In the genomic region with DNA sequence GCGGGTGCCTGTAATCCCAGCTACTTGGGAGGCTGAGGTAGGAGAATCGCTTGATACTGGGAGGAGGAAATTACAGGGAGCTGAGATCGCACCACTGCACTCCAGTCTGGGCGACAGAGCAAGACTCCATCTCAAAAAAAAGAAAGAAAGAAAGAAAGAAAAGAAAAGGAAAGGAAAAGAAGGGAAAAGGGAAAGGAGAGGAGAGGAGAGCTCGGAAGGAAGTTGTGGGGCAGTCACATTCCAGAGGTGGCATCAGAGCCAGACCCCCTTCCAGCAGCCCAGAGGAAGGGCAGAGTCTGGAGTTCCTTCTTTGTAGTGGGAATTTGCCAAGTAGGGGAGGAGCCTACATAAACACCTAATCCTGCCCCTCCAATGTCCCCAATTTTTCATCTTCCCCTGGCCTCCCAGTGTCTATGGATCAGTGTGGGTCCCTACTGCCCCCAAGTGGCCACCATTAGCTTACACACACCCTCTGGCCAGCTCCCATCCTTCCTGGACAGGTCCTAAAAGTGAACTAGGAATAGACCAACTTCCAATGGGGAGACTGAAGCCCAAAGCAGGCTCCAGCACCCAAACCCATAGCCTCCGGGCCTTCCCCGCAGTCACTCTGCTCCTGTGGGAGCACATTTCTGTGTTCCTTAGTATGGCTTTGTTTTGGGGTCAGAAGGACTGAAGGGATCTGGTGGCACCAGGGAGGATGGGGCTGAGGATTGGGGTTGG, we compare ENCODE assay signal across 8 cellular contexts. TPM values are rescaled to one million over a fixed set of nuclear protein-coding genes. Genes with fewer than 3 reads are reported as not detected.
A peak's percentile ranks its signal among the peaks of the same experiment; 100 is the strongest.
DNase-seq lines count a peak whose midpoint lies in the region; ATAC-seq, FAIRE-seq and TF ChIP-seq lines count a peak whose summit lies in the region.

No MANE protein-coding gene starts in this region.

- H3K36me3 ChIP-seq in Panc1 (ENCODE audit: control insufficient read depth, insufficient read depth, low read length) (no peaks in the 10 kb centered on the region), bronchial epithelial cell (ENCODE audit: control insufficient read depth, insufficient read depth, low read length) (no peaks in the 10 kb centered on the region), keratinocyte (ENCODE audit: control insufficient read depth in 2 of 2, extremely low read depth in 1 of 2, insufficient read depth in 2 of 2, low read length in 2 of 2) (no peaks in the 10 kb centered on the region), stomach (no peaks in the 10 kb centered on the region)

- TF ChIP-seq EP300 in stomach (IDR thresholded peaks at IDR 0.05): no peak

- in situ Hi-C loops in Panc1 (cut with HindIII; ENCODE audit: low pct_unique_long_range_greater_than_20kb, low sequenced_read_pairs): no loop called here

- WGBS in stomach, 5 donors: 65 to 75% (median 71%) methylated on average over 7 of the region's 7 CpGs

- no peaks in the 10 kb centered on the region for H3K9me1 ChIP-seq in keratinocyte (ENCODE audit: control insufficient read depth, extremely low read depth, insufficient read depth, low read length)

- H4K20me1 ChIP-seq in keratinocyte (ENCODE audit: control insufficient read depth, extremely low read depth, insufficient read depth, low read length): no peaks in the 10 kb centered on the region

- no peaks in the 10 kb centered on the region for H3K79me2 ChIP-seq in keratinocyte (ENCODE audit: control insufficient read depth, insufficient read depth, low read length)

- intact Hi-C loops in Panc1 (cut with micrococcal nuclease; ENCODE audit: unreplicated experiment) (loop anchor here (2.0 kb wide), 1 partner anchor 84 kb away; no protein-coding TSS in a partner anchor), stomach (cut with DNase I; ENCODE audit: low total_unique reads) (no loop called here)

- dilution Hi-C loops in keratinocyte (cut with MboI; ENCODE audit: extremely low pct_ligation_motif_present, low sequenced_read_pairs): no loop called here

- no peak for TF ChIP-seq POLR2A in stomach (IDR thresholded peaks at IDR 0.05)

- POLR2A ChIA-PET in Panc1 (lab: Charles Lee): interaction anchor here (0.6 kb wide), 2 partner anchors 29 to 54 kb away, joined by 3 to 14 read pairs; no protein-coding TSS in a partner anchor

- ATAC-seq in Panc1 (peak; percentile 84), GM21576 (IDR thresholded peaks at IDR 0.05; ENCODE audit: unreplicated experiment) (no peak)

- H3K4me1 ChIP-seq in Panc1 (ENCODE audit: control insufficient read depth, insufficient read depth, low read length) (peaks cover 2% of the 10 kb centered on the region; the same call in 1 of the 2 replicates), keratinocyte (ENCODE audit: control insufficient read depth, extremely low read depth, insufficient read depth, low read length) (peaks cover 4% of the 10 kb centered on the region), stomach (peaks cover 15 to 25% (median 22%) of the 10 kb centered on the region in 4 donors)

- no peak overlapping the region for H3K4me3 ChIP-seq in Jurkat, Clone E6-1 (ENCODE audit: low read length)
- H3K4me3 ChIP-seq in Panc1 (ENCODE audit: low read depth in 2 of 2, low read length in 2 of 2) (no peak overlapping the region), bronchial epithelial cell (ENCODE audit: low read depth, low read length) (no peak overlapping the region), keratinocyte (ENCODE audit: control insufficient read depth in 2 of 3, extremely low read depth in 1 of 3, insufficient read depth in 2 of 3, low read depth in 1 of 3, low read length in 3 of 3) (no peak overlapping the region), stomach (no peak overlapping the region)

- DNase-seq in SIG-M5 treated with dmso at 0.1 percent for 504 hours (lab: John Stamatoyannopoulos, UW; ENCODE audit: unreplicated experiment): peak; percentile 59
- no peak for DNase-seq in SIG-M5 (lab: John Stamatoyannopoulos, UW)
- peak; percentile 15 for DNase-seq in Jurkat, Clone E6-1 (ENCODE audit: low read depth, low spot score)
- peak; percentile 52 for DNase-seq in Panc1 (ENCODE audit: low read depth, low spot score)
- DNase-seq in bronchial epithelial cell (ENCODE audit: low read depth): peak; percentile 48
- peak; percentile 48 for DNase-seq in keratinocyte (ENCODE audit: low read depth, low spot score)
- DNase-seq in stomach: peak; percentile 72

- peak; percentile 94 for TF ChIP-seq CTCF in Panc1 (IDR thresholded peaks at IDR 0.05)
- peak; percentile 75 for TF ChIP-seq CTCF in bronchial epithelial cell (IDR thresholded peaks at IDR 0.05; ENCODE audit: insufficient read depth, low read length, severe bottlenecking)
- TF ChIP-seq CTCF in keratinocyte (optimal IDR thresholded peaks at IDR 0.05 in 1 of 3, IDR thresholded peaks at IDR 0.05 in 1 of 3, conservative IDR thresholded peaks at IDR 0.05 in 1 of 3; ENCODE audit: extremely low read depth in 1 of 3, insufficient read depth in 2 of 3, low read length in 3 of 3): peak; percentile 70 to 91 (median 79)
- TF ChIP-seq CTCF in stomach (IDR thresholded peaks at IDR 0.05): peak in 5 of 7 experiments; percentile 50 to 69 (median 60)

- H3K27me3 ChIP-seq in Panc1 (ENCODE audit: control insufficient read depth, insufficient read depth, low read length) (no peaks in the 10 kb centered on the region), bronchial epithelial cell (ENCODE audit: control insufficient read depth, insufficient read depth, low read length) (peaks cover 10% of the 10 kb centered on the region), keratinocyte (ENCODE audit: control insufficient read depth, extremely low read depth, insufficient read depth, low read length) (peaks cover 21% of the 10 kb centered on the region), stomach (peaks cover 11 to 81% (median 45%) of the 10 kb centered on the region in 3 donors)

- BruUV-seq in Panc1 (replicated peaks; lab: Mats Ljungman, UMichigan): no TSS peak

- FAIRE-seq in bronchial epithelial cell (lab: Jason Lieb, UNC) (peak; percentile 13), keratinocyte (lab: Jason Lieb, UNC) (peak; percentile 20)

- H3K4me2 ChIP-seq in keratinocyte (ENCODE audit: control insufficient read depth, extremely low read depth, insufficient read depth, low read depth, low read length): no peak overlapping the region

- H2AFZ ChIP-seq in keratinocyte (ENCODE audit: control insufficient read depth, low read length): no peak overlapping the region

- H3K27ac ChIP-seq in Panc1 (ENCODE audit: low read length): no peak overlapping the region
- H3K27ac ChIP-seq in keratinocyte (ENCODE audit: control insufficient read depth, insufficient read depth, low read length): no peak overlapping the region
- no peak overlapping the region for H3K27ac ChIP-seq in stomach

- CTCF ChIA-PET in Panc1 (lab: Charles Lee): interaction anchor here (0.6 to 1.7 kb wide), 10 partner anchors 29 to 195 kb away, joined by 3 to 18 read pairs (median 6); no protein-coding TSS in a partner anchor

- no peak overlapping the region for H3K9ac ChIP-seq in keratinocyte (ENCODE audit: control insufficient read depth, extremely low read depth, insufficient read depth, low read length)

- H3K9me3 ChIP-seq in Panc1 (ENCODE audit: control insufficient read depth, insufficient read depth, low read depth, low read length) (no peaks in the 10 kb centered on the region), keratinocyte (ENCODE audit: control insufficient read depth, low read depth, low read length) (no peaks in the 10 kb centered on the region), stomach (no peaks in the 10 kb centered on the region)

RNA-seq across cellular contexts. Expression of gene HSPB1, which starts 39.6 kb away (rescaled TPM):
- polyA plus RNA-seq in Jurkat, Clone E6-1 (2012; ENCODE audit: insufficient read depth, insufficient read length): 188 TPM
- total RNA-seq in Panc1 (2021; ENCODE audit: unreplicated experiment): 422 TPM
- polyA plus RNA-seq in Panc1 (2012; ENCODE audit: insufficient read length): 1,072 TPM
- 36.1 and 164 TPM in 2 replicates for total RNA-seq in bronchial epithelial cell
- 460 to 1,644 TPM (median 478 TPM) in 3 replicates for polyA plus RNA-seq in keratinocyte
- polyA plus RNA-seq in keratinocyte (2011; ENCODE audit: low read depth): 1,835 TPM
- 1,014 and 2,934 TPM in 2 replicates for polyA plus RNA-seq in keratinocyte (2011; cell fraction: cytosol; rRNA removed)
- polyA plus RNA-seq in keratinocyte (2011; cell fraction: nucleus; rRNA removed): 815 and 1,237 TPM in 2 replicates
- 1,130 and 7,717 TPM in 2 replicates for polyA plus RNA-seq in keratinocyte (2012; ENCODE audit: low replicate concordance)
- 147 to 577 TPM (median 569 TPM) in 3 replicates for polyA minus RNA-seq in keratinocyte
- polyA minus RNA-seq in keratinocyte (2011; cell fraction: cytosol; rRNA and poly(A)+ RNA removed): 2,222 TPM
- polyA minus RNA-seq in keratinocyte (2011; cell fraction: nucleus; rRNA and poly(A)+ RNA removed): 585 and 748 TPM in 2 replicates
- total RNA-seq in stomach: 1,000 to 10,000 TPM in 1 of 5 donors, 100 to 1,000 TPM in 3, 10 to 100 TPM in 1; 21.8 to 2,022 (median 373) TPM
- 1,000 to 10,000 TPM in 1 of 3 donors, 100 to 1,000 TPM in 2; 320 to 2,297 (median 486) TPM for polyA plus RNA-seq in stomach
